9 cellular contexts compared by ENCODE assay signal in the genomic region with DNA sequence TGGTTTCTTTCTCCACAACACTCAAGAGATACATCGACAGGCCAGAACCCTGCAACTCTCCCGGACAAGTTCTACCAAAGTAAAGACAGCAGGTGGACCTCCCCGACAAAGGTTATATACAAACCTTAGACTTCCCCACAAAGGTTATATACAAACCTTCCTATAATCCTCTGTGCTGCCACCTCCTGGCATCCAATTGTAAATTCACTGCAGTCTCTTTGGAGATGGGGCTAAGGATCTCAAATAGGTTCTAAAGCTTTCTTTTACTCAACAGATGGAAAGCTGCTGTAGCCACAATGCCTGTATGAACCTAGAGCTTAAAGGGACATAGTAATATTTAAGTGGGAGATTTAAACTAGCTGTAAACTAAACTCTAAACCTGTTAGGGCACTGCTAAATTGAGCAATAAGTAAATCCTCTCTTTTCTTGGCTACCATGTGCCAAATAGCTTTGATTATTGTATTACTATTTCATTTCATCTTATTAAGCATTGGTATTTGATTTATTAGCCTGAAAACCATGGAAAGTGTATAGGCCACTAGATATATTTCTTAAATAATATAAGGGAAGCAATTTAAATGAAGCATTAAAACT. TPM values are rescaled to one million over a fixed set of nuclear protein-coding genes. Genes with fewer than 3 reads are reported as not detected.
DNase-seq lines count a peak whose midpoint lies in the region; ATAC-seq, FAIRE-seq and TF ChIP-seq lines count a peak whose summit lies in the region.
"Had no signal": no experiment of that assay in that cellular context is flagged by ENCODE, and none has a peak within 500 bp of the region (broad histone marks: within the 10 kb centered on the region; RNA-seq: fewer than 3 reads in every experiment).

No MANE protein-coding gene starts in this region.

- no peak for FAIRE-seq in astrocyte (lab: Jason Lieb, UNC)
- peak; percentile 64 for FAIRE-seq in keratinocyte (lab: Jason Lieb, UNC)
- FAIRE-seq: frontal cortex had no signal

- POLR2A ChIA-PET in RWPE1 (lab: Yijun Ruan, JAX; ENCODE audit: low non-redundant PET): no interaction called here

- dilution Hi-C loops in keratinocyte (cut with MboI; ENCODE audit: extremely low pct_ligation_motif_present, low sequenced_read_pairs): no loop called here

- TF ChIP-seq CTCF in RWPE1 (conservative IDR thresholded peaks at IDR 0.05; ENCODE audit: low read depth) (peak; percentile 73), astrocyte (IDR thresholded peaks at IDR 0.05; ENCODE audit: insufficient read depth, low read depth, low read length) (peak; percentile 69), keratinocyte (optimal IDR thresholded peaks at IDR 0.05 in 1 of 3, IDR thresholded peaks at IDR 0.05 in 1 of 3, conservative IDR thresholded peaks at IDR 0.05 in 1 of 3; ENCODE audit: extremely low read depth in 1 of 3, insufficient read depth in 2 of 3, low read length in 3 of 3) (peak; percentile 28 to 66 (median 51))

- no peaks in the 10 kb centered on the region for H3K79me2 ChIP-seq in astrocyte (ENCODE audit: insufficient read depth, low read length)
- H3K79me2 ChIP-seq in keratinocyte (ENCODE audit: control insufficient read depth, insufficient read depth, low read length): no peaks in the 10 kb centered on the region

- no peak overlapping the region for H3K27ac Mint-ChIP-seq in astrocyte (ENCODE audit: unreplicated experiment)

- CTCF ChIA-PET in RWPE1 (lab: Yijun Ruan, JAX): interaction anchor here (0.6 to 1.5 kb wide), 11 partner anchors 8 to 999 kb away, joined by 3 to 8 read pairs (median 3); no protein-coding TSS in a partner anchor

- H3K27me3 ChIP-seq in astrocyte (ENCODE audit: insufficient read depth, low read length): no peaks in the 10 kb centered on the region
- no peaks in the 10 kb centered on the region for H3K27me3 ChIP-seq in keratinocyte (ENCODE audit: control insufficient read depth, extremely low read depth, insufficient read depth, low read length)

- H3K9me3 Mint-ChIP-seq in astrocyte (ENCODE audit: unreplicated experiment): no peaks in the 10 kb centered on the region

- H3K9ac ChIP-seq in astrocyte (ENCODE audit: low read length) (no peak overlapping the region), keratinocyte (ENCODE audit: control insufficient read depth, extremely low read depth, insufficient read depth, low read length) (no peak overlapping the region)

- no peaks in the 10 kb centered on the region for H4K20me1 ChIP-seq in astrocyte (ENCODE audit: insufficient read depth, low read length)
- H4K20me1 ChIP-seq in keratinocyte (ENCODE audit: control insufficient read depth, extremely low read depth, insufficient read depth, low read length): no peaks in the 10 kb centered on the region

- no peak overlapping the region for H3K4me2 ChIP-seq in astrocyte (ENCODE audit: low read length)
- no peak overlapping the region for H3K4me2 ChIP-seq in keratinocyte (ENCODE audit: control insufficient read depth, extremely low read depth, insufficient read depth, low read depth, low read length)

- H3K4me1 Mint-ChIP-seq in astrocyte (ENCODE audit: low read depth, unreplicated experiment): no peaks in the 10 kb centered on the region

- H3K4me1 ChIP-seq in astrocyte (ENCODE audit: insufficient read depth, low read length) (no peaks in the 10 kb centered on the region), keratinocyte (ENCODE audit: control insufficient read depth, extremely low read depth, insufficient read depth, low read length) (no peaks in the 10 kb centered on the region)

- H3K9me1 ChIP-seq in keratinocyte (ENCODE audit: control insufficient read depth, extremely low read depth, insufficient read depth, low read length): no peaks in the 10 kb centered on the region

- H3K27ac ChIP-seq in RWPE1: no peak overlapping the region
- no peak overlapping the region for H3K27ac ChIP-seq in astrocyte (ENCODE audit: low read depth, low read length)
- H3K27ac ChIP-seq in keratinocyte (ENCODE audit: control insufficient read depth, insufficient read depth, low read length): no peak overlapping the region

- H3K27me3 Mint-ChIP-seq in astrocyte (ENCODE audit: low read depth, unreplicated experiment): no peaks in the 10 kb centered on the region

- no peak overlapping the region for H2AFZ ChIP-seq in astrocyte (ENCODE audit: low read depth, low read length)
- H2AFZ ChIP-seq in keratinocyte (ENCODE audit: control insufficient read depth, low read length): no peak overlapping the region

- H3K36me3 Mint-ChIP-seq in astrocyte (ENCODE audit: low read depth, unreplicated experiment): no peaks in the 10 kb centered on the region

- no peaks in the 10 kb centered on the region for H3K36me3 ChIP-seq in astrocyte (ENCODE audit: insufficient read depth, low read length)
- no peaks in the 10 kb centered on the region for H3K36me3 ChIP-seq in keratinocyte (ENCODE audit: control insufficient read depth in 2 of 2, extremely low read depth in 1 of 2, insufficient read depth in 2 of 2, low read length in 2 of 2)

- H3K9me3 ChIP-seq in astrocyte (ENCODE audit: insufficient read depth, low read depth, low read length): no peaks in the 10 kb centered on the region
- no peaks in the 10 kb centered on the region for H3K9me3 ChIP-seq in keratinocyte (ENCODE audit: control insufficient read depth, low read depth, low read length)

- H3K4me3 Mint-ChIP-seq in astrocyte (ENCODE audit: unreplicated experiment): no peak overlapping the region

- H3K4me3 ChIP-seq in astrocyte (ENCODE audit: insufficient read depth, low read depth, low read length) (no peak overlapping the region), keratinocyte (ENCODE audit: control insufficient read depth in 2 of 3, extremely low read depth in 1 of 3, insufficient read depth in 2 of 3, low read depth in 1 of 3, low read length in 3 of 3) (no peak overlapping the region)

- ATAC-seq in GM21515 (IDR thresholded peaks at IDR 0.05; ENCODE audit: unreplicated experiment) (peak; percentile 79), HG03571 (IDR thresholded peaks at IDR 0.05; ENCODE audit: unreplicated experiment) (peak; percentile 88)

- DNase-seq in NCI-H345 (lab: John Stamatoyannopoulos, UW) (peak; percentile 29), NCI-H345 treated with DMSO at 0.1 percent for 48 hours (lab: John Stamatoyannopoulos, UW; ENCODE audit: unreplicated experiment) (no peak), RWPE1 (ENCODE audit: low spot score) (peak; percentile 68), astrocyte (ENCODE audit: low read depth) (peak; percentile 10), keratinocyte (ENCODE audit: low read depth, low spot score) (no peak)
- DNase-seq in stimulated activated naive CD4-positive, alpha-beta T cell treated with Interleukin-2 at 50 U/mL for 16 hours (lab: John Stamatoyannopoulos, UW): peak; percentile 23

RNA-seq across cellular contexts. Expression of a gene that starts 9.8 kb away (rescaled TPM):
- 5.3 and 7.8 TPM in 2 replicates for total RNA-seq in astrocyte
- polyA plus RNA-seq in keratinocyte: 27.0 to 32.9 TPM (median 27.0 TPM) in 3 replicates
- polyA plus RNA-seq in keratinocyte (2011; ENCODE audit: low read depth): 32.5 TPM
- polyA plus RNA-seq in keratinocyte (2011; cell fraction: cytosol; rRNA removed): 20.7 and 31.3 TPM in 2 replicates
- polyA plus RNA-seq in keratinocyte (2011; cell fraction: nucleus; rRNA removed): 15.0 and 18.9 TPM in 2 replicates
- polyA plus RNA-seq in keratinocyte (2012; ENCODE audit: low replicate concordance): 22.3 and 26.3 TPM in 2 replicates
- 11.2 to 30.7 TPM (median 26.8 TPM) in 3 replicates for polyA minus RNA-seq in keratinocyte
- polyA minus RNA-seq in keratinocyte (2011; cell fraction: cytosol; rRNA and poly(A)+ RNA removed): 36.4 TPM
- polyA minus RNA-seq in keratinocyte (2011; cell fraction: nucleus; rRNA and poly(A)+ RNA removed): 10.0 and 18.5 TPM in 2 replicates

RNA-seq across cellular contexts. Expression of a gene that starts 58.5 kb away (rescaled TPM):
- 17.0 and 17.3 TPM in 2 replicates for total RNA-seq in astrocyte
- polyA plus RNA-seq in keratinocyte: 7.3 to 12.0 TPM (median 7.8 TPM) in 3 replicates
- polyA plus RNA-seq in keratinocyte (2011; ENCODE audit: low read depth): 1.2 TPM
- polyA plus RNA-seq in keratinocyte (2011; cell fraction: cytosol; rRNA removed): 6.9 and 10.2 TPM in 2 replicates
- 5.2 and 7.3 TPM in 2 replicates for polyA plus RNA-seq in keratinocyte (2011; cell fraction: nucleus; rRNA removed)
- 1.4 and 4.2 TPM in 2 replicates for polyA plus RNA-seq in keratinocyte (2012; ENCODE audit: low replicate concordance)
- 4.6 to 14.6 TPM (median 4.9 TPM) in 3 replicates for polyA minus RNA-seq in keratinocyte
- 4.2 TPM for polyA minus RNA-seq in keratinocyte (2011; cell fraction: cytosol; rRNA and poly(A)+ RNA removed)
- polyA minus RNA-seq in keratinocyte (2011; cell fraction: nucleus; rRNA and poly(A)+ RNA removed): 1.7 and 3.8 TPM in 2 replicates

RNA-seq across cellular contexts. Expression of a gene that starts 58.6 kb away (rescaled TPM):
- total RNA-seq in astrocyte: 17.9 and 20.1 TPM in 2 replicates
- 0.07 to 0.08 TPM in 2 of 3 replicates, not detected in the other for polyA plus RNA-seq in keratinocyte
- polyA plus RNA-seq in keratinocyte (2011; ENCODE audit: low read depth): not detected
- 0.06 TPM in 1 of 2 replicates, not detected in the other for polyA plus RNA-seq in keratinocyte (2011; cell fraction: cytosol; rRNA removed)
- polyA plus RNA-seq in keratinocyte (2011; cell fraction: nucleus; rRNA removed): 0.04 TPM in 1 of 2 replicates, not detected in the other
- polyA plus RNA-seq in keratinocyte (2012; ENCODE audit: low replicate concordance): 0.04 TPM in 1 of 2 replicates, not detected in the other
- not detected in 3 replicates for polyA minus RNA-seq in keratinocyte
- polyA minus RNA-seq in keratinocyte (2011; cell fraction: cytosol; rRNA and poly(A)+ RNA removed): not detected
- polyA minus RNA-seq in keratinocyte (2011; cell fraction: nucleus; rRNA and poly(A)+ RNA removed): not detected in 2 replicates

Comparison
In these comparisons a context has a peak if more than half of its experiments do, and no peak if none do; other contexts are left out.
1. DNase-seq: peak in NCI-H345 (single experiment), RWPE1 (single experiment), astrocyte (single experiment) and stimulated activated naive CD4-positive, alpha-beta T cell treated with Interleukin-2 at 50 U/mL for 16 hours (single experiment); none in NCI-H345 treated with DMSO at 0.1 percent for 48 hours (single experiment) and keratinocyte (single experiment).
2. Peak in every context shown above with its lines, with median percentiles within 50 percentile points of each other: CTCF ChIP-seq.